24 cellular contexts compared by ENCODE assay signal in the genomic region with DNA sequence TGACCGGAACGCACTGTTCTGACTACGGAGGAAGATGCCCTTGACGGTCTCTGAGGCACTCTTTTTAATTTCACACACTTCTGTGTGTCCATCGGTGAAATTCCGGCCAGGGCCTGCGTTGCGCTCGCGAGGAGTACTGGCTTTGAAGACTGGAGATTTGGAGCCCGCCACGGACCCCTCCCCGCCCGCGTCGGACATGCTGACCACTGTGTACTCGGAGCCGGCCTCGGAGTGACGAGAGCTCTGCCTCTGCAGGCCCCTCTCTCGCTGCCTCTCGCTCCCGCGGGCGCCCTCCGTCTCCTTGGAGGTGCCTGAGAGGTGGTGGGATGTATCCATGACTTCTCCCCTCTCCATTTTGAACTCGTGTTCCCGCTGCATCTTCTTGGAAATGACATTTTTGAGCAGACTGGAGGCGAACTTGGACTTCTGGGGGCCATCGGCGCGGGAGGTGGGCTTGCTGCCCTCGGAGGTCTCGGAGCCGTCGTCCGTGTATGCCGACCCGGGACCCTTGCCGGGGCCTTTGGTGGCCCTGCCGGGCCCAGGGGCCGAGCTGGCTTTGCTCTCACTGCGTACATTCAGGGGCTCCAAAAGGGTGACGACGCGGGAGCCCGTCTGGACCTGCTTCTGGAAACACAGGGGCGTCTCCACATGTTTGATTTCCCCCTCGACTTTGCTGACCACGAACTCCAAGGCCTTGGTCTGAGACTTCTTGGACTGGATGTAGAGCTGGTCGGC. TPM values are rescaled to one million over a fixed set of nuclear protein-coding genes. Genes with fewer than 3 reads are reported as not detected.
"Had no signal": no experiment of that assay in that cellular context is flagged by ENCODE, and none has a peak within 500 bp of the region (broad histone marks: within the 10 kb centered on the region; RNA-seq: fewer than 3 reads in every experiment).

No MANE protein-coding gene starts in this region.

- DNase-seq: activated CD4-positive, alpha-beta T cell treated with anti-CD3 and anti-CD28 coated beads, Interleukin-2, amount 10 ng/mL, durations not matched to agents 7 days and 5 days; activated CD8-positive, alpha-beta T cell treated with anti-CD3 and anti-CD28 coated beads, Interleukin-2, amount 10 ng/mL, durations not matched to agents 7 days and 5 days; activated naive CD4-positive, alpha-beta T cell treated with anti-CD3 and anti-CD28 coated beads, Interleukin-2, amount 10 ng/mL, durations not matched to agents 7 days and 5 days; activated naive CD8-positive, alpha-beta T cell treated with anti-CD3 and anti-CD28 coated beads, Interleukin-2, amount 50 U/mL, for 24 hours; activated T-cell treated with anti-CD3 and anti-CD28 coated beads, Interleukin-2, amount 50 U/mL, for 24 hours; aorta; brain microvascular endothelial cell; foreskin keratinocyte; glutamatergic neuron; hippocampal formation; islet precursor cell; naive B cell; stimulated activated CD4-positive, alpha-beta T cell treated with anti-CD3 and anti-CD28 coated beads, Interleukin-12 subunit alpha, Interleukin-12 subunit beta, amount 100 ng/mL, for 4 hours; stimulated activated CD4-positive, alpha-beta T cell treated with anti-CD3 and anti-CD28 coated beads, Interleukin-1b, Interleukin-23, amount 100 ng/mL, for 48 hours; stimulated activated CD8-positive, alpha-beta memory T cell treated with anti-CD3 and anti-CD28 coated beads, Interleukin-4, amount 100 ng/mL, for 48 hours; stimulated activated naive CD4-positive, alpha-beta T cell treated with Interleukin-2 at 50 U/mL for 16 hours had no signal

- H3K27me3 ChIP-seq: brain microvascular endothelial cell, tibial nerve, vagina had no signal

- H3K27ac ChIP-seq: brain microvascular endothelial cell, coronary artery, foreskin keratinocyte, parathyroid adenoma, tibial nerve, vagina had no signal

- ATAC-seq: activated CD8-positive, alpha-beta T cell treated with anti-CD3 and anti-CD28 coated beads, Interleukin-2, amount 10 ng/mL, durations not matched to agents 7 days and 5 days; activated naive CD8-positive, alpha-beta T cell treated with anti-CD3 and anti-CD28 coated beads, Interleukin-2, amount 50 U/mL, for 24 hours; foreskin keratinocyte; left lobe of liver had no signal

- H3K36me3 ChIP-seq: brain microvascular endothelial cell, tibial nerve, vagina had no signal

- H3K9me3 ChIP-seq: vagina had no signal

- H3K4me1 ChIP-seq: foreskin keratinocyte, parathyroid adenoma, tibial nerve, vagina had no signal

- H3K4me3 ChIP-seq: coronary artery, tibial nerve, vagina had no signal

RNA-seq across cellular contexts. Expression of a gene that starts 5.7 kb away (rescaled TPM):
- total RNA-seq: activated CD4-positive, alpha-beta T cell treated with anti-CD3 and anti-CD28 coated beads, Interleukin-2, amount 10 ng/mL, durations not matched to agents 7 days and 5 days; activated CD8-positive, alpha-beta T cell treated with anti-CD3 and anti-CD28 coated beads, Interleukin-2, amount 10 ng/mL, durations not matched to agents 7 days and 5 days; activated T-helper 2 cell treated with anti-CD3 and anti-CD28 coated beads, Interferon-gamma antibody, Interleukin-2, Interleukin-4, amounts not matched to agents 10 μg/mL and 5 μg/mL and 100 μg/mL, durations not matched to agents 14 hours and 24 hours and 36 hours; epithelial cell of proximal tubule; foreskin keratinocyte; left lobe of liver; mononuclear cell; tibial nerve; vagina had no signal
